In genomic region chr1:15764269-15764764, GRCh38 we compare ENCODE assay signal across 1 cellular context.
TF ChIP-seq lines count a peak whose summit lies in the region.

No MANE protein-coding gene starts in this region.

TF ChIP-seq in Ishikawa, 13 proteins besides CTCF, POLR2A, EP300 and RAD21 (continued from another document):
- TF ChIP-seq, protein P1, sequence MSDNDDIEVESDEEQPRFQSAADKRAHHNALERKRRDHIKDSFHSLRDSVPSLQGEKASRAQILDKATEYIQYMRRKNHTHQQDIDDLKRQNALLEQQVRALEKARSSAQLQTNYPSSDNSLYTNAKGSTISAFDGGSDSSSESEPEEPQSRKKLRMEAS (IDR thresholded peaks at IDR 0.05) = peak; percentile 16; the same call in 1 of the 2 replicates
- TF ChIP-seq CREB1 (IDR thresholded peaks at IDR 0.05; ENCODE audit: low read depth) = no peak
